Comparison of ENCODE assay signal across 25 cellular contexts in the genomic region with DNA sequence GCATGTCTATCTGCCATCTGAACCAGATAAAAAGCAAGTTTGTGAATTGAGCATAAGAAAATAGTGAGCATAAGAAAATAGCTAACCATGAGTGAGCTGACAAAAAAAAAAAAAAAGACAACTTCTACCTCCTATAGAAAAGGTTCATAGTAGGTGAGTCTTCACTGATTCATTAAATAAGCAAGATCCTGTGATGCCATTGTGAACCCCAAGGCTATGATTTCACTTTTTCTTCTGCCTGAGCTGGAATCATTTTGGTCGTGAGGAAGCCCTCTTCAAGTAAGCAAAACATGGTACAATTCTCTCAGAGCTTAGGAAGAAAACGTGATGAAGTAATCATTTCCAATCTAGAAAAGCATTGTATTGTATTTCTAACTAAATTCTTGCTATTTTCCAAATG. TPM values are rescaled to one million over a fixed set of nuclear protein-coding genes. Genes with fewer than 3 reads are reported as not detected.
DNase-seq lines count a peak whose midpoint lies in the region; FAIRE-seq and TF ChIP-seq lines count a peak whose summit lies in the region.
"Had no signal": no experiment of that assay in that cellular context is flagged by ENCODE, and none has a peak within 500 bp of the region (broad histone marks: within the 10 kb centered on the region; RNA-seq: fewer than 3 reads in every experiment).

No MANE protein-coding gene starts in this region.

- H3K4me1 ChIP-seq in astrocyte (ENCODE audit: insufficient read depth, low read length): peaks cover 4% of the 10 kb centered on the region
- no peaks in the 10 kb centered on the region for H3K4me1 ChIP-seq in smooth muscle cell (ENCODE audit: low read depth)
- H3K4me1 ChIP-seq in vagina: no peaks in the 10 kb centered on the region
- H3K4me1 ChIP-seq in thyroid gland: no peaks in the 10 kb centered on the region
- H3K4me1 ChIP-seq: heart right ventricle, lower lobe of right lung, psoas muscle, tibial nerve had no signal

- peaks cover 2% of the 10 kb centered on the region for H3K4me1 Mint-ChIP-seq in astrocyte (ENCODE audit: low read depth, unreplicated experiment)
- H3K4me1 Mint-ChIP-seq: CD8-positive, alpha-beta memory T cell had no signal

- no peak for FAIRE-seq in astrocyte (lab: Jason Lieb, UNC)

- H2AFZ ChIP-seq in astrocyte (ENCODE audit: low read depth, low read length) (no peak overlapping the region), smooth muscle cell (ENCODE audit: low read depth) (peak overlapping the region; percentile 4)

- no peak overlapping the region for H3K27ac ChIP-seq in astrocyte (ENCODE audit: low read depth, low read length)
- no peak overlapping the region for H3K27ac ChIP-seq in smooth muscle cell (ENCODE audit: low read depth)
- H3K27ac ChIP-seq in vagina: no peak overlapping the region
- H3K27ac ChIP-seq in thyroid gland: no peak overlapping the region
- H3K27ac ChIP-seq: coronary artery, heart right ventricle, lower lobe of right lung, psoas muscle, tibial nerve had no signal

- no peaks in the 10 kb centered on the region for H3K79me2 ChIP-seq in astrocyte (ENCODE audit: insufficient read depth, low read length)
- no peaks in the 10 kb centered on the region for H3K79me2 ChIP-seq in smooth muscle cell (ENCODE audit: low read depth)

- no peaks in the 10 kb centered on the region for H3K27me3 Mint-ChIP-seq in astrocyte (ENCODE audit: low read depth, unreplicated experiment)
- H3K27me3 Mint-ChIP-seq: CD8-positive, alpha-beta memory T cell had no signal

- no peaks in the 10 kb centered on the region for H3K36me3 ChIP-seq in astrocyte (ENCODE audit: insufficient read depth, low read length)
- no peaks in the 10 kb centered on the region for H3K36me3 ChIP-seq in smooth muscle cell (ENCODE audit: low read depth)
- no peaks in the 10 kb centered on the region for H3K36me3 ChIP-seq in vagina
- H3K36me3 ChIP-seq in thyroid gland: no peaks in the 10 kb centered on the region
- H3K36me3 ChIP-seq: heart right ventricle, lower lobe of right lung, tibial nerve had no signal

- H3K9me3 ChIP-seq in astrocyte (ENCODE audit: insufficient read depth, low read depth, low read length) (no peaks in the 10 kb centered on the region), smooth muscle cell (replicated peaks; ENCODE audit: low read depth) (no peaks in the 10 kb centered on the region), vagina (no peaks in the 10 kb centered on the region), thyroid gland (no peaks in the 10 kb centered on the region)
- H3K9me3 ChIP-seq: heart right ventricle, lower lobe of right lung, psoas muscle, tibial nerve had no signal

- no peak overlapping the region for H3K27ac Mint-ChIP-seq in astrocyte (ENCODE audit: unreplicated experiment)
- H3K27ac Mint-ChIP-seq: CD8-positive, alpha-beta memory T cell; T-helper 2 cell treated with Interferon-gamma antibody and Interleukin-4, amounts not matched to agents 5 μg/mL and 100 μg/mL, for 36 hours had no signal

- no peaks in the 10 kb centered on the region for H3K36me3 Mint-ChIP-seq in astrocyte (ENCODE audit: low read depth, unreplicated experiment)
- H3K36me3 Mint-ChIP-seq: CD8-positive, alpha-beta memory T cell had no signal

- intact Hi-C loops in vagina (cut with DNase I) (no loop called here), thyroid gland (cut with DNase I) (no loop called here)

- H3K9me3 Mint-ChIP-seq in astrocyte (ENCODE audit: unreplicated experiment): no peaks in the 10 kb centered on the region
- H3K9me3 Mint-ChIP-seq: GM23338 had no signal

- no peak for TF ChIP-seq CTCF in astrocyte (IDR thresholded peaks at IDR 0.05; ENCODE audit: insufficient read depth, low read depth, low read length)
- TF ChIP-seq CTCF in smooth muscle cell (IDR thresholded peaks at IDR 0.05; ENCODE audit: borderline replicate concordance, insufficient read depth, poor library complexity, severe bottlenecking): no peak
- no peak for TF ChIP-seq CTCF in vagina (IDR thresholded peaks at IDR 0.05)
- no peak for TF ChIP-seq CTCF in thyroid gland (IDR thresholded peaks at IDR 0.05)

- H3K4me3 ChIP-seq in astrocyte (ENCODE audit: insufficient read depth, low read depth, low read length): no peak overlapping the region
- H3K4me3 ChIP-seq in smooth muscle cell: peak overlapping the region; percentile 25
- H3K4me3 ChIP-seq in vagina: no peak overlapping the region
- no peak overlapping the region for H3K4me3 ChIP-seq in thyroid gland (replicated peaks in 1 of 3)
- H3K4me3 ChIP-seq: coronary artery, GM23338, heart right ventricle, lower lobe of right lung, psoas muscle, tibial nerve had no signal

- H3K4me3 Mint-ChIP-seq in astrocyte (ENCODE audit: unreplicated experiment): no peak overlapping the region
- H3K4me3 Mint-ChIP-seq: CD8-positive, alpha-beta memory T cell; GM23338; T-helper 2 cell treated with Interferon-gamma antibody and Interleukin-4, amounts not matched to agents 5 μg/mL and 100 μg/mL, for 36 hours had no signal

- H3F3A ChIP-seq in smooth muscle cell (ENCODE audit: low read depth): no peaks in the 10 kb centered on the region

- TF ChIP-seq POLR2A in vagina (IDR thresholded peaks at IDR 0.05) (no peak), thyroid gland (IDR thresholded peaks at IDR 0.05) (no peak)

- H3K9ac ChIP-seq in astrocyte (ENCODE audit: low read length) (no peak overlapping the region), smooth muscle cell (ENCODE audit: low read depth) (no peak overlapping the region)

- H3K27me3 ChIP-seq in astrocyte (ENCODE audit: insufficient read depth, low read length): no peaks in the 10 kb centered on the region
- H3K27me3 ChIP-seq in smooth muscle cell (ENCODE audit: low read depth): no peaks in the 10 kb centered on the region
- no peaks in the 10 kb centered on the region for H3K27me3 ChIP-seq in vagina
- no peaks in the 10 kb centered on the region for H3K27me3 ChIP-seq in thyroid gland
- H3K27me3 ChIP-seq: heart right ventricle, tibial nerve had no signal

- no peaks in the 10 kb centered on the region for H4K20me1 ChIP-seq in astrocyte (ENCODE audit: insufficient read depth, low read length)
- no peaks in the 10 kb centered on the region for H4K20me1 ChIP-seq in smooth muscle cell (ENCODE audit: low read depth)

- H3K4me2 ChIP-seq in astrocyte (ENCODE audit: low read length) (peak overlapping the region; percentile 51), smooth muscle cell (peak overlapping the region; percentile 28)
- H3K4me2 ChIP-seq: GM23338 had no signal

- 83% methylated on average over 2 of the region's 2 CpGs for WGBS in smooth muscle cell (ENCODE audit: low lambda C conversion rate)
- 68 to 74% methylated on average over 2 of the region's 2 CpGs for WGBS in thyroid gland, 2 donors

- DNase-seq in HT1080 (ENCODE audit: low read depth): peak; percentile 56
- no peak for DNase-seq in astrocyte (ENCODE audit: low read depth)
- DNase-seq in iris pigment epithelial cell (ENCODE audit: low read depth): peak; percentile 9
- no peak for DNase-seq in smooth muscle cell (lab: John Stamatoyannopoulos, UW; ENCODE audit: unreplicated experiment)
- DNase-seq in vagina (ENCODE audit: extremely low spot score in 2 of 2): no peak
- DNase-seq in activated CD4-positive, alpha-beta T cell treated with anti-CD3 and anti-CD28 coated beads for 48 hours: no peak
- DNase-seq in HuH-7 (ENCODE audit: low spot score): no peak
- no peak for DNase-seq in thyroid gland
- DNase-seq: activated CD4-positive, alpha-beta T cell treated with anti-CD3 and anti-CD28 coated beads, Interleukin-2, amount 50 U/mL, for 48 hours; activated effector memory CD4-positive, alpha-beta T cell treated with Interleukin-2 at 50 U/mL for 16 hours; CD8-positive, alpha-beta memory T cell; DND-41; heart right ventricle; lower lobe of right lung; NCI-H1105; NCI-H2107; NCI-H510A treated with DMSO at 0.1 percent for 48 hours; psoas muscle; RPMI8226; stimulated activated CD4-positive, alpha-beta T cell treated with anti-CD3 and anti-CD28 coated beads, Interleukin-4, amount 100 ng/mL, for 24 hours; stimulated activated naive CD4-positive, alpha-beta T cell treated with Interleukin-2 at 50 U/mL for 16 hours had no signal

RNA-seq across cellular contexts. Expression of a gene that starts 1.2 kb away (rescaled TPM):
- total RNA-seq in HT1080 (2014; rRNA removed; shearing (Covaris generic)): not detected in 2 replicates
- polyA plus RNA-seq in HT1080 (2015; cell fraction: cytosol; rRNA removed): 0.05 TPM in 1 of 2 replicates, not detected in the other
- polyA plus RNA-seq in HT1080 (2015; cell fraction: nucleus; rRNA removed): 0.05 TPM in 1 of 2 replicates, not detected in the other
- total RNA-seq in astrocyte: 0.05 TPM in 1 of 2 replicates, not detected in the other
- 0.63 and 5.6 TPM in 2 replicates for total RNA-seq in smooth muscle cell
- polyA plus RNA-seq in smooth muscle cell: not detected in 2 replicates
- total RNA-seq in vagina: 1.7 TPM
- total RNA-seq in thyroid gland: under 1 TPM in 3 of 4 donors, not detected in 1; 0.10 to 0.88 (median 0.40) TPM
- total RNA-seq: CD8-positive, alpha-beta memory T cell; GM23338; heart right ventricle; psoas muscle had no signal
- polyA plus RNA-seq: CD8-positive, alpha-beta memory T cell; GM23338; heart right ventricle had no signal

Comparison
In these comparisons a context has a peak if more than half of its experiments do, and no peak if none do; other contexts are left out.
1. DNase-seq: peak in HT1080 (single experiment) and iris pigment epithelial cell (single experiment); none in astrocyte (single experiment), smooth muscle cell (single experiment), vagina (0 of 2), activated CD4-positive, alpha-beta T cell treated with anti-CD3 and anti-CD28 coated beads for 48 hours (single experiment), HuH-7 (single experiment) and thyroid gland (0 of 2).